ENCODE assay signal across 20 cellular contexts in genomic region chr20:45109634-45110033, GRCh38. TPM values are rescaled to one million over a fixed set of nuclear protein-coding genes. Genes with fewer than 3 reads are reported as not detected.
DNase-seq lines count a peak whose midpoint lies in the region; ATAC-seq and TF ChIP-seq lines count a peak whose summit lies in the region.
"Had no signal": no experiment of that assay in that cellular context is flagged by ENCODE, and none has a peak within 500 bp of the region (broad histone marks: within the 10 kb centered on the region; RNA-seq: fewer than 3 reads in every experiment).

No MANE protein-coding gene starts in this region.

- TF ChIP-seq CTCF in MCF 10A (IDR thresholded peaks at IDR 0.05; ENCODE audit: unreplicated experiment), result no peak
- TF ChIP-seq CTCF in mammary epithelial cell (conservative IDR thresholded peaks at IDR 0.05 in 1 of 2, IDR thresholded peaks at IDR 0.05 in 1 of 2; ENCODE audit: extremely low read depth in 1 of 2, insufficient read depth in 1 of 2, low read depth in 1 of 2, low read length in 2 of 2), result no peak
- TF ChIP-seq CTCF in esophagus muscularis mucosa (IDR thresholded peaks at IDR 0.05), result no peak
- TF ChIP-seq CTCF in neural progenitor cell (IDR thresholded peaks at IDR 0.05), result no peak
- TF ChIP-seq CTCF in suprapubic skin (IDR thresholded peaks at IDR 0.05), result no peak

- POLR2A ChIA-PET in MCF 10A (lab: Yijun Ruan, JAX), result interaction anchor here (0.7 to 2.9 kb wide), 2 partner anchors 65 to 127 kb away, joined by 3 to 10 read pairs; no protein-coding TSS in a partner anchor

- DNase-seq in MCF 10A (ENCODE audit: unreplicated experiment), result no peak
- no peak for DNase-seq in mammary epithelial cell
- peak; percentile 72 for DNase-seq in esophagus muscularis mucosa (ENCODE audit: extremely low spot score)
- no peak for DNase-seq in neural progenitor cell (ENCODE audit: low spot score)
- DNase-seq in activated naive CD8-positive, alpha-beta T cell treated with anti-CD3 and anti-CD28 coated beads, Interleukin-2, amount 50 U/mL, for 24 hours, result no peak
- DNase-seq in suprapubic skin (ENCODE audit: low spot score in 2 of 2), result no peak
- DNase-seq: CD4-positive, alpha-beta memory T cell; DMS79 treated with DMSO at 0.1 percent for 48 hours; GF-D8; GM23248; KG1 had no signal

- H3K9me3 Mint-ChIP-seq in MCF 10A (ENCODE audit: unreplicated experiment), result no peaks in the 10 kb centered on the region
- H3K9me3 Mint-ChIP-seq in neural progenitor cell, result no peaks in the 10 kb centered on the region
- no peaks in the 10 kb centered on the region for H3K9me3 Mint-ChIP-seq in activated naive CD8-positive, alpha-beta T cell treated with anti-CD3 and anti-CD28 coated beads, Interleukin-2, amount 50 U/mL, for 24 hours
- H3K9me3 Mint-ChIP-seq: CD14-positive monocyte; CD4-positive, alpha-beta memory T cell; IgD-negative memory B cell had no signal

- dilution Hi-C loops in mammary epithelial cell (cut with HindIII; ENCODE audit: low sequenced_read_pairs), result loop anchor here (5.0 kb wide), 1 partner anchor 53 kb away; no protein-coding TSS in a partner anchor

- H3K4me2 ChIP-seq in mammary epithelial cell (ENCODE audit: insufficient read depth, low read depth, low read length) (no peak overlapping the region), neural progenitor cell (no peak overlapping the region)
- H3K4me2 ChIP-seq: A549, BLaER1 had no signal

- H3K4me1 Mint-ChIP-seq in MCF 10A (ENCODE audit: insufficient read depth, unreplicated experiment) (peaks cover 10% of the 10 kb centered on the region), neural progenitor cell (peaks cover 8% of the 10 kb centered on the region)
- H3K4me1 Mint-ChIP-seq in activated naive CD8-positive, alpha-beta T cell treated with anti-CD3 and anti-CD28 coated beads, Interleukin-2, amount 50 U/mL, for 24 hours, result no peaks in the 10 kb centered on the region
- H3K4me1 Mint-ChIP-seq: CD14-positive monocyte, IgD-negative memory B cell had no signal

- H3K4me3 Mint-ChIP-seq in MCF 10A (ENCODE audit: unreplicated experiment), result no peak overlapping the region
- no peak overlapping the region for H3K4me3 Mint-ChIP-seq in neural progenitor cell
- H3K4me3 Mint-ChIP-seq in activated naive CD8-positive, alpha-beta T cell treated with anti-CD3 and anti-CD28 coated beads, Interleukin-2, amount 50 U/mL, for 24 hours, result no peak overlapping the region
- H3K4me3 Mint-ChIP-seq: CD4-positive, alpha-beta memory T cell; IgD-negative memory B cell had no signal

- no peaks in the 10 kb centered on the region for H3K27me3 Mint-ChIP-seq in MCF 10A (ENCODE audit: insufficient read depth, unreplicated experiment)
- peaks cover 2% of the 10 kb centered on the region for H3K27me3 Mint-ChIP-seq in neural progenitor cell (ENCODE audit: insufficient read depth, low read depth)
- H3K27me3 Mint-ChIP-seq in activated naive CD8-positive, alpha-beta T cell treated with anti-CD3 and anti-CD28 coated beads, Interleukin-2, amount 50 U/mL, for 24 hours, result peaks cover 3% of the 10 kb centered on the region

- no peaks in the 10 kb centered on the region for H3K79me2 ChIP-seq in mammary epithelial cell (ENCODE audit: insufficient read depth, low read length)
- no peaks in the 10 kb centered on the region for H3K79me2 ChIP-seq in neural progenitor cell (ENCODE audit: low read depth)

- TF ChIP-seq POLR2A in esophagus muscularis mucosa (IDR thresholded peaks at IDR 0.05; ENCODE audit: low read depth) (no peak), suprapubic skin (IDR thresholded peaks at IDR 0.05) (no peak)

- H3K27ac Mint-ChIP-seq in MCF 10A (ENCODE audit: low read depth, unreplicated experiment), result peak overlapping the region; percentile 4
- peak overlapping the region; percentile 6 for H3K27ac Mint-ChIP-seq in neural progenitor cell
- no peak overlapping the region for H3K27ac Mint-ChIP-seq in activated naive CD8-positive, alpha-beta T cell treated with anti-CD3 and anti-CD28 coated beads, Interleukin-2, amount 50 U/mL, for 24 hours
- H3K27ac Mint-ChIP-seq: CD14-positive monocyte; CD4-positive, alpha-beta memory T cell; IgD-negative memory B cell had no signal

- TF ChIP-seq EP300 in esophagus muscularis mucosa (IDR thresholded peaks at IDR 0.05) (no peak), suprapubic skin (IDR thresholded peaks at IDR 0.05) (no peak)

- H4K20me1 ChIP-seq in mammary epithelial cell (ENCODE audit: insufficient read depth, low read length) (no peaks in the 10 kb centered on the region), neural progenitor cell (ENCODE audit: low read depth) (no peaks in the 10 kb centered on the region)
- H4K20me1 ChIP-seq: BLaER1 had no signal

- H3K9ac ChIP-seq in mammary epithelial cell (ENCODE audit: insufficient read depth, low read length), result no peak overlapping the region
- H3K9ac ChIP-seq in neural progenitor cell, result no peak overlapping the region
- H3K9ac ChIP-seq: BLaER1, GM23248 had no signal

- H3K4me3 ChIP-seq in mammary epithelial cell (replicated peaks in 1 of 3; ENCODE audit: insufficient read depth in 1 of 3, low read depth in 2 of 3, low read length in 3 of 3) (no peak overlapping the region), esophagus muscularis mucosa (no peak overlapping the region), neural progenitor cell (no peak overlapping the region), suprapubic skin (no peak overlapping the region)
- H3K4me3 ChIP-seq: A549, BLaER1, GM12878, GM23248, HAP-1 had no signal

- H3K27me3 ChIP-seq in mammary epithelial cell (ENCODE audit: insufficient read depth, low read length) (no peaks in the 10 kb centered on the region), esophagus muscularis mucosa (peaks cover 0 to 48% (median 0%) of the 10 kb centered on the region in 4 donors), neural progenitor cell (no peaks in the 10 kb centered on the region), suprapubic skin (no peaks in the 10 kb centered on the region)
- H3K27me3 ChIP-seq: BLaER1 had no signal

- no peaks in the 10 kb centered on the region for H3F3A ChIP-seq in neural progenitor cell (ENCODE audit: low read depth)

- 100% methylated on average over 6 of the region's 8 CpGs for WGBS in mammary epithelial cell (ENCODE audit: low coverage, missing lambda C conversion rate)
- WGBS in esophagus muscularis mucosa, result 86% methylated on average over 8 of the region's 8 CpGs
- 87% methylated on average over 8 of the region's 8 CpGs for WGBS in suprapubic skin

- CTCF ChIA-PET in MCF 10A (lab: Yijun Ruan, JAX), result interaction anchor here (0.6 to 11.7 kb wide), 7 partner anchors 11 to 331 kb away, joined by 3 to 211 read pairs (median 4); partner anchors contain the start of gene KCNS1
- CTCF ChIA-PET in mammary epithelial cell (lab: Charles Lee; ENCODE audit: low non-redundant PET), result interaction anchor here (0.6 kb wide), 1 partner anchor 252 kb away, joined by 7 read pairs; no protein-coding TSS in a partner anchor

- H3K27ac ChIP-seq in mammary epithelial cell (ENCODE audit: insufficient read depth, low read depth, low read length), result no peak overlapping the region
- no peak overlapping the region for H3K27ac ChIP-seq in esophagus muscularis mucosa (replicated peaks in 1 of 4)
- no peak overlapping the region for H3K27ac ChIP-seq in neural progenitor cell
- no peak overlapping the region for H3K27ac ChIP-seq in suprapubic skin
- H3K27ac ChIP-seq: 22Rv1, A549, BLaER1, GM23248 had no signal

- no TSS peak for BruUV-seq in MCF 10A (replicated peaks; lab: Mats Ljungman, UMichigan)
- BruUV-seq in mammary epithelial cell (replicated peaks; lab: Mats Ljungman, UMichigan), result no TSS peak

- H3K36me3 ChIP-seq in mammary epithelial cell (ENCODE audit: insufficient read depth, low read length), result no peaks in the 10 kb centered on the region
- no peaks in the 10 kb centered on the region for H3K36me3 ChIP-seq in esophagus muscularis mucosa
- H3K36me3 ChIP-seq in neural progenitor cell, result no peaks in the 10 kb centered on the region
- no peaks in the 10 kb centered on the region for H3K36me3 ChIP-seq in suprapubic skin
- H3K36me3 ChIP-seq: BLaER1, HAP-1 had no signal

- H3K36me3 Mint-ChIP-seq in MCF 10A (ENCODE audit: insufficient read depth, unreplicated experiment) (no peaks in the 10 kb centered on the region), neural progenitor cell (no peaks in the 10 kb centered on the region)
- H3K36me3 Mint-ChIP-seq in activated naive CD8-positive, alpha-beta T cell treated with anti-CD3 and anti-CD28 coated beads, Interleukin-2, amount 50 U/mL, for 24 hours (ENCODE audit: low read depth), result no peaks in the 10 kb centered on the region
- H3K36me3 Mint-ChIP-seq: CD14-positive monocyte; CD4-positive, alpha-beta memory T cell; IgD-negative memory B cell had no signal

- H3K9me3 ChIP-seq in mammary epithelial cell (replicated peaks; ENCODE audit: insufficient read depth, low read length) (no peaks in the 10 kb centered on the region), esophagus muscularis mucosa (no peaks in the 10 kb centered on the region), neural progenitor cell (ENCODE audit: low read depth) (no peaks in the 10 kb centered on the region), suprapubic skin (no peaks in the 10 kb centered on the region)
- H3K9me3 ChIP-seq: A549, BLaER1, HAP-1 had no signal

- intact Hi-C loops in MCF 10A (cut with micrococcal nuclease), result no loop called here
- intact Hi-C loops in mammary epithelial cell (cut with micrococcal nuclease), result loop anchor here (10.0 kb wide), 1 partner anchor 345 kb away; no protein-coding TSS in a partner anchor
- intact Hi-C loops in esophagus muscularis mucosa (cut with DNase I), result no loop called here

- H2AFZ ChIP-seq in mammary epithelial cell (ENCODE audit: low read depth, low read length), result no peak overlapping the region
- no peak overlapping the region for H2AFZ ChIP-seq in neural progenitor cell (replicated peaks)
- H2AFZ ChIP-seq: GM23248 had no signal

- in situ Hi-C loops in mammary epithelial cell (cut with MboI; ENCODE audit: low sequenced_read_pairs in 2 of 2), result no loop called here

- peaks cover 17% of the 10 kb centered on the region for H3K4me1 ChIP-seq in mammary epithelial cell (ENCODE audit: insufficient read depth, low read length)
- no peaks in the 10 kb centered on the region for H3K4me1 ChIP-seq in esophagus muscularis mucosa
- no peaks in the 10 kb centered on the region for H3K4me1 ChIP-seq in neural progenitor cell
- H3K4me1 ChIP-seq in suprapubic skin, result no peaks in the 10 kb centered on the region
- H3K4me1 ChIP-seq: A549, HAP-1 had no signal

- ATAC-seq in GM18870 (IDR thresholded peaks at IDR 0.05; ENCODE audit: unreplicated experiment), result no peak
- no peak for ATAC-seq in activated naive CD8-positive, alpha-beta T cell treated with anti-CD3 and anti-CD28 coated beads, Interleukin-2, amount 50 U/mL, for 24 hours
- ATAC-seq: A549, GM12878 had no signal

RNA-seq across cellular contexts. Expression of gene WFDC5, which starts 5.3 kb away (rescaled TPM):
- not detected in 2 replicates for total RNA-seq in MCF 10A (2022)
- total RNA-seq in mammary epithelial cell, result under 1 TPM; 0.33 to 0.49 TPM
- polyA plus RNA-seq in mammary epithelial cell, result 0.41 TPM
- polyA minus RNA-seq in mammary epithelial cell, result not detected
- total RNA-seq in esophagus muscularis mucosa, result not detected
- not detected in 2 replicates for total RNA-seq in neural progenitor cell (ENCODE audit: low replicate concordance)
- total RNA-seq in suprapubic skin, result 100 to 1,000 TPM; 284 to 409 (median 356) TPM
- total RNA-seq: CD4-positive, alpha-beta memory T cell; GM12878; GM23248; H4 had no signal
- polyA plus RNA-seq: A549; CD14-positive monocyte; CD4-positive, alpha-beta memory T cell; GM23248; IgD-negative memory B cell had no signal

RNA-seq across cellular contexts. Expression of gene KCNS1, which starts 8.7 kb away (rescaled TPM):
- total RNA-seq in MCF 10A (2022), result not detected in 2 replicates
- total RNA-seq in mammary epithelial cell, result under 1 TPM; 0.26 to 0.33 TPM
- polyA plus RNA-seq in mammary epithelial cell, result 0.32 TPM
- polyA minus RNA-seq in mammary epithelial cell, result 0.62 TPM
- total RNA-seq in esophagus muscularis mucosa, result under 1 TPM in 1 of 4 donors, not detected in 3; 0.17 TPM
- total RNA-seq in neural progenitor cell (ENCODE audit: low replicate concordance), result 0.03 TPM in 1 of 2 replicates, not detected in the other
- 1 to 10 TPM; 1.0 to 5.5 (median 2.3) TPM for total RNA-seq in suprapubic skin
- total RNA-seq: GM12878, H4 had no signal
- polyA plus RNA-seq: A549, GM12878, IgD-negative memory B cell had no signal

RNA-seq across cellular contexts. Expression of gene WFDC12, which starts 14.6 kb away (rescaled TPM):
- total RNA-seq in MCF 10A (2022) (not detected in 2 replicates), mammary epithelial cell (not detected), esophagus muscularis mucosa (not detected), neural progenitor cell (ENCODE audit: low replicate concordance) (not detected in 2 replicates), suprapubic skin (1 to 10 TPM in 2 of 4 donors, under 1 TPM in 1, not detected in 1; 0.98 to 7.6 (median 2.3) TPM)
- polyA plus RNA-seq in mammary epithelial cell, result 0.10 TPM
- not detected for polyA minus RNA-seq in mammary epithelial cell
- total RNA-seq: CD4-positive, alpha-beta memory T cell; GM12878; GM23248; H4 had no signal
- polyA plus RNA-seq: A549; CD14-positive monocyte; CD4-positive, alpha-beta memory T cell; GM12878; GM23248; IgD-negative memory B cell had no signal

Comparison
In these comparisons a context has a peak if more than half of its experiments do, and no peak if none do; other contexts are left out.
1. RNA of gene WFDC5, which starts 5.3 kb away (total RNA-seq): 284 to 409 TPM in suprapubic skin; 0.33 to 0.49 TPM in mammary epithelial cell, not detected in MCF 10A, not detected in esophagus muscularis mucosa and not detected in neural progenitor cell; every median in the first group is over 100 times any median in the second.